Comparison of ENCODE assay signal across 8 cellular contexts in the genomic region with DNA sequence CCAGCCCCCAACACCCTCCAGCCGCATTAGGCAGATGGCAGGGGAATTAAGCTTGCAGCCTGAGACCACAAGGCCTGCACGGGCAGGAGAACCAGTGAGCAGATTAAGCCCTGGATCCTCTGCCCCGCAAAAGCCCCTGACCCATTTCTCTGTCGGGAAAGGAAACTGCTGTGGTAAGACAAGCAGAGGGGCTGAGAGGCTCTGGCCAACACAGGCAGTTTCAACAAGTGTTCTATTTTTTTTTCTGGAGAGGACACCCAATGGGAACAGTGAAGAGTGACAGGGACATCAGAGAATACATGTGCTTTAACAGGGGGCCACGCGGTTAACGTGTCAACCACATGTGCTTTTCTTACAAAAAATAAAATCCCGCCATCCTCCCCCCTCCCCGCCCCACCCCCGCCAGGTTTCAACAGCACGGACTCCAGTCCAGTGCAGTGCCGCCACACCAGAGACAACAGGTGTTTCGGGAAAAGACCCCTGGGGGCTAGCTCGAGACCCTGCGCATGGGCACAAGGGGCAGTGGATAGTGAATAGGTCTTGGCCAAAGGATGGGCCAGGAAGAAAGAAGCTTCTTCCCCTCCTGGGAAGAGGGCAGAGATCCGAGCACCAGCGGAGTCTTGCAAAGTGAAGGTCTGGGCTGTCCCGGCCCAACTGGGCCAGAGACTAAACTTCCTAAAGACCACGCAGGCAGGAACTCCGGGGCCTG. TPM values are rescaled to one million over a fixed set of nuclear protein-coding genes. Genes with fewer than 3 reads are reported as not detected.
DNase-seq lines count a peak whose midpoint lies in the region; ATAC-seq and TF ChIP-seq lines count a peak whose summit lies in the region.

No MANE protein-coding gene starts in this region.

- peaks cover 2 to 28% (median 3%) of the 10 kb centered on the region in 3 donors for H3K36me3 Mint-ChIP-seq in CD8-positive, alpha-beta memory T cell
- H3K36me3 Mint-ChIP-seq in nephron (ENCODE audit: low read depth), result no peaks in the 10 kb centered on the region

- H3K27ac Mint-ChIP-seq in CD8-positive, alpha-beta memory T cell, result peak overlapping the region; percentile 88 to 99 (median 94)
- H3K27ac Mint-ChIP-seq in nephron, result peak overlapping the region in 1 of 3 experiments; percentile 59

- H3K36me3 ChIP-seq in CD8-positive, alpha-beta memory T cell (ENCODE audit: insufficient read depth, low read length), result no peaks in the 10 kb centered on the region
- no peaks in the 10 kb centered on the region for H3K36me3 ChIP-seq in upper lobe of right lung

- peak overlapping the region; percentile 87 for H3K27ac ChIP-seq in CD8-positive, alpha-beta memory T cell (ENCODE audit: low read depth, low read length)
- H3K27ac ChIP-seq in upper lobe of right lung, result peak overlapping the region; percentile 92

- H3K4me3 ChIP-seq in CD8-positive, alpha-beta memory T cell (ENCODE audit: low read length), result peak overlapping the region; percentile 91
- peak overlapping the region; percentile 90 for H3K4me3 ChIP-seq in upper lobe of right lung

- intact Hi-C loops in upper lobe of right lung (cut with DNase I), result no loop called here

- POLR2A ChIA-PET in CD8-positive, alpha-beta memory T cell (lab: Charles Lee), result interaction anchor here (1.1 to 3.3 kb wide), 9 partner anchors 9 to 74 kb away, joined by 3 to 17 read pairs (median 6); partner anchors contain the start of gene CXCR6

- DNase-seq in CD8-positive, alpha-beta memory T cell, result peak; percentile 35 to 84 (median 65)
- DNase-seq in Kasumi-1 (lab: John Stamatoyannopoulos, UW), result peak; percentile 30 to 33
- DNase-seq in activated CD8-positive, alpha-beta memory T cell treated with anti-CD3 and anti-CD28 coated beads for 1 hour (ENCODE audit: extremely low read depth in 1 of 2, low read depth in 1 of 2), result peak; percentile 9 to 24
- no peak for DNase-seq in upper lobe of right lung
- no peak for DNase-seq in NOMO-1 treated with dmso at 0.1 percent for 144 hours (lab: John Stamatoyannopoulos, UW; ENCODE audit: unreplicated experiment)

- peak; percentile 16 for ATAC-seq in GM21360 (IDR thresholded peaks at IDR 0.05; ENCODE audit: unreplicated experiment)
- ATAC-seq in esophagus mucosa, result peak; percentile 44
- peak; percentile 41 for ATAC-seq in upper lobe of right lung

- TF ChIP-seq CTCF in nephron (IDR thresholded peaks at IDR 0.05; ENCODE audit: unreplicated experiment in 3 of 3), result no peak
- TF ChIP-seq CTCF in upper lobe of right lung (IDR thresholded peaks at IDR 0.05), result no peak

- peaks cover 56 to 65% (median 58%) of the 10 kb centered on the region in 3 donors for H3K4me1 Mint-ChIP-seq in CD8-positive, alpha-beta memory T cell
- H3K4me1 Mint-ChIP-seq in nephron, result peaks cover 21% of the 10 kb centered on the region

- H3K9me3 ChIP-seq in CD8-positive, alpha-beta memory T cell (ENCODE audit: low read length), result no peaks in the 10 kb centered on the region
- no peaks in the 10 kb centered on the region for H3K9me3 ChIP-seq in upper lobe of right lung

- H3K4me1 ChIP-seq in CD8-positive, alpha-beta memory T cell (ENCODE audit: insufficient read depth, low read length), result peaks cover 49% of the 10 kb centered on the region
- peaks cover 43% of the 10 kb centered on the region for H3K4me1 ChIP-seq in upper lobe of right lung

- CTCF ChIA-PET in CD8-positive, alpha-beta memory T cell (lab: Charles Lee), result interaction anchor here (0.6 to 3.9 kb wide), 12 partner anchors 11 to 84 kb away, joined by 3 to 26 read pairs (median 5); partner anchors contain the start of gene CXCR6

- peaks cover 0 to 2% (median 0%) of the 10 kb centered on the region in 5 donors for H3K9me3 Mint-ChIP-seq in CD8-positive, alpha-beta memory T cell
- no peaks in the 10 kb centered on the region for H3K9me3 Mint-ChIP-seq in nephron

- H3K27me3 Mint-ChIP-seq in CD8-positive, alpha-beta memory T cell, result peaks cover 0 to 2% of the 10 kb centered on the region in 2 donors
- H3K27me3 Mint-ChIP-seq in nephron (ENCODE audit: low read depth), result peaks cover 16% of the 10 kb centered on the region

- peak overlapping the region; percentile 88 to 96 (median 92) for H3K4me3 Mint-ChIP-seq in CD8-positive, alpha-beta memory T cell
- H3K4me3 Mint-ChIP-seq in nephron, result peak overlapping the region; percentile 89 to 94 (median 92)

- H3K27me3 ChIP-seq in CD8-positive, alpha-beta memory T cell (ENCODE audit: insufficient read depth, low read length, poor library complexity, severe bottlenecking), result no peaks in the 10 kb centered on the region
- H3K27me3 ChIP-seq in upper lobe of right lung, result no peaks in the 10 kb centered on the region

RNA-seq across cellular contexts. Expression of gene FYCO1, which starts 0.8 kb away (rescaled TPM):
- total RNA-seq in CD8-positive, alpha-beta memory T cell, result 10 to 100 TPM; 13.4 to 13.7 TPM
- 11.0 TPM for polyA plus RNA-seq in CD8-positive, alpha-beta memory T cell
- total RNA-seq in esophagus mucosa (18.5 TPM), upper lobe of right lung (47.3 TPM)

RNA-seq across cellular contexts. Expression of gene XCR1, which starts 32.5 kb away (rescaled TPM):
- not detected for total RNA-seq in CD8-positive, alpha-beta memory T cell
- not detected for polyA plus RNA-seq in CD8-positive, alpha-beta memory T cell
- total RNA-seq in esophagus mucosa, result 0.04 TPM
- total RNA-seq in upper lobe of right lung, result 0.26 TPM

RNA-seq across cellular contexts. Expression of gene CXCR6, which starts 51.6 kb away (rescaled TPM):
- total RNA-seq in CD8-positive, alpha-beta memory T cell, result 1 to 10 TPM; 5.8 to 5.9 TPM
- polyA plus RNA-seq in CD8-positive, alpha-beta memory T cell, result 70.8 TPM
- total RNA-seq in esophagus mucosa (0.28 TPM), upper lobe of right lung (4.7 TPM)

Comparison
In these comparisons a context has a peak if more than half of its experiments do, and no peak if none do; other contexts are left out.
1. DNase-seq: peak in CD8-positive, alpha-beta memory T cell (5 of 5), Kasumi-1 (2 of 2) and activated CD8-positive, alpha-beta memory T cell treated with anti-CD3 and anti-CD28 coated beads for 1 hour (2 of 2); none in upper lobe of right lung (single experiment) and NOMO-1 treated with dmso at 0.1 percent for 144 hours (single experiment).
2. Peak in every context shown above with its lines, with median percentiles within 50 percentile points of each other: ATAC-seq.